ENCODE assay signal across 8 cellular contexts in the genomic region with DNA sequence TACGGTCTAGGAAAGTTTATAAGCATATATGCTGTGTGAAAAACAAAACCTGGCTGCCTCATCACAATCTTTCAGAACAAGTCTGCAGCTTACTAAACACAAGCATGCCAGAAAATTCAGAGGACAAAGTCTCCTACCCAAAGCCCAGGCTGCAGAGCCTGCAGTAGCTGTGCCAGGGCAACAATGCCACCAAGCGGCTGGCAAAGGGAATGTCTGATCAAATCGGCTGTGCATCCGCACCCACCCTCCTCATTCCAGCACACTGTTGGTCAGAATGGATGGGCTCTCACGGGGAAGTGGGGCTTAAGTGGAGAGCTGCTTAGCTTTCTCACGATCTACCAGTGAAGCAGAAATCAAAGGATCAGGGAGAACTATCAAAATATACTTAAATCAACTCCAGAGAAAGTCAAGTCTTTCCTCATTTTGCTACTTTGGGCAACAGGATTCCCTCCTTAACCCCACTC.
DNase-seq lines count a peak whose midpoint lies in the region; ATAC-seq and TF ChIP-seq lines count a peak whose summit lies in the region.

No MANE protein-coding gene starts in this region.

- H3K4me3 ChIP-seq in GM12864 (ENCODE audit: low read depth, low read length) (peak overlapping the region; percentile 10; the same call in 1 of the 2 replicates), PC-3 (ENCODE audit: low read length) (no peak overlapping the region), neural cell (ENCODE audit: low read length) (no peak overlapping the region), suprapubic skin (no peak overlapping the region)

- H3F3A ChIP-seq in PC-3 (ENCODE audit: low read length, unreplicated experiment) (peaks cover 8% of the 10 kb centered on the region), neural cell (ENCODE audit: insufficient read depth, low read length, poor library complexity, severe bottlenecking) (no peaks in the 10 kb centered on the region)

- peaks cover 5% of the 10 kb centered on the region; the same call in 1 of the 2 replicates for H3K36me3 ChIP-seq in PC-3 (ENCODE audit: low read depth, low read length)
- no peaks in the 10 kb centered on the region for H3K36me3 ChIP-seq in neural cell (ENCODE audit: insufficient read depth, low read length)
- H3K36me3 ChIP-seq in suprapubic skin, result peaks cover 22% of the 10 kb centered on the region

- WGBS in suprapubic skin, result 7% methylated on average over 6 of the region's 6 CpGs

- peak; percentile 97 for TF ChIP-seq RAD21 in Ishikawa (IDR thresholded peaks at IDR 0.05; ENCODE audit: low read depth)
- peak; percentile 78 for TF ChIP-seq RAD21 in neural cell (conservative IDR thresholded peaks at IDR 0.05)

- H3K4me2 ChIP-seq in PC-3 (ENCODE audit: low read length) (no peak overlapping the region), neural cell (ENCODE audit: low read length) (no peak overlapping the region)

- no peaks in the 10 kb centered on the region for H3K9me2 ChIP-seq in PC-3 (replicated peaks; ENCODE audit: low read length)
- H3K9me2 ChIP-seq in neural cell (ENCODE audit: insufficient read depth, low read length), result no peaks in the 10 kb centered on the region

- peak; percentile 92 for ATAC-seq in PC-3
- ATAC-seq in HG02884 (IDR thresholded peaks at IDR 0.05; ENCODE audit: unreplicated experiment), result no peak

- POLR2A ChIA-PET in PC-3 (lab: Charles Lee; ENCODE audit: unreplicated experiment), result no interaction called here

- no peaks in the 10 kb centered on the region for H3K27me3 ChIP-seq in PC-3 (ENCODE audit: low read length)
- no peaks in the 10 kb centered on the region for H3K27me3 ChIP-seq in neural cell (ENCODE audit: insufficient read depth, low read depth, low read length)
- no peaks in the 10 kb centered on the region for H3K27me3 ChIP-seq in suprapubic skin

- intact Hi-C loops in PC-3 (cut with micrococcal nuclease), result loop anchor here (1.0 to 5.0 kb wide), 3 partner anchors 116 to 211 kb away; no protein-coding TSS in a partner anchor

- no peak overlapping the region for H2AFZ ChIP-seq in PC-3 (ENCODE audit: low read length)
- no peak overlapping the region for H2AFZ ChIP-seq in neural cell (ENCODE audit: low read depth, low read length)

- peak; percentile 77 for DNase-seq in GM12864 (ENCODE audit: low read depth)
- peak; percentile 90 for DNase-seq in PC-3
- DNase-seq in activated T-helper 1 cell treated with Interleukin-2 at 50 U/mL for 16 hours (ENCODE audit: low read depth), result peak; percentile 32
- DNase-seq in fibroblast of peridontal ligament (ENCODE audit: extremely low read depth), result peak; percentile 85
- peak in 1 of 2 donors; percentile 85 for DNase-seq in suprapubic skin (ENCODE audit: low spot score in 2 of 2)

- peaks cover 32% of the 10 kb centered on the region for H3K4me1 ChIP-seq in PC-3 (ENCODE audit: insufficient read depth, low read length)
- peaks cover 43% of the 10 kb centered on the region for H3K4me1 ChIP-seq in suprapubic skin

- TF ChIP-seq EP300 in Ishikawa (IDR thresholded peaks at IDR 0.05; ENCODE audit: borderline replicate concordance), result no peak
- TF ChIP-seq EP300 in neural cell (conservative IDR thresholded peaks at IDR 0.05; ENCODE audit: poor library complexity, severe bottlenecking), result no peak
- TF ChIP-seq EP300 in suprapubic skin (IDR thresholded peaks at IDR 0.05), result no peak

- BruUV-seq in PC-3 (replicated peaks; lab: Mats Ljungman, UMichigan), result no TSS peak

- TF ChIP-seq CTCF in GM12864 (IDR thresholded peaks at IDR 0.05; ENCODE audit: low read depth, low read length, missing control alignments), result peak; percentile 82
- TF ChIP-seq CTCF in PC-3 (conservative IDR thresholded peaks at IDR 0.05; ENCODE audit: low read depth, low read length), result peak; percentile 99
- peak; percentile 80 for TF ChIP-seq CTCF in neural cell (IDR thresholded peaks at IDR 0.05; ENCODE audit: poor library complexity, severe bottlenecking)
- TF ChIP-seq CTCF in suprapubic skin (IDR thresholded peaks at IDR 0.05), result peak; percentile 68 to 81

- H3K79me2 ChIP-seq in PC-3 (ENCODE audit: low read length) (peaks cover 9% of the 10 kb centered on the region; the same call in 1 of the 2 replicates), neural cell (replicated peaks; ENCODE audit: insufficient read depth, low read length) (peaks cover 6% of the 10 kb centered on the region)

- TF ChIP-seq POLR2A in suprapubic skin (IDR thresholded peaks at IDR 0.05), result no peak

- H3K9me3 ChIP-seq in PC-3 (ENCODE audit: low read length) (no peaks in the 10 kb centered on the region), neural cell (ENCODE audit: low read length) (no peaks in the 10 kb centered on the region), suprapubic skin (no peaks in the 10 kb centered on the region)

- H4K20me1 ChIP-seq in PC-3 (ENCODE audit: low read length) (no peaks in the 10 kb centered on the region), neural cell (ENCODE audit: insufficient read depth) (no peaks in the 10 kb centered on the region)

- no peak overlapping the region for H3K9ac ChIP-seq in PC-3 (ENCODE audit: low read length)
- no peak overlapping the region for H3K9ac ChIP-seq in neural cell (ENCODE audit: low read length)

- CTCF ChIA-PET in PC-3 (lab: Charles Lee), result interaction anchor here (0.5 to 1.2 kb wide), 4 partner anchors 29 to 211 kb away, joined by 3 to 4 read pairs (median 3); no protein-coding TSS in a partner anchor

- H3K27ac ChIP-seq in PC-3 (ENCODE audit: low read length) (0 out of 2 replicates have a peak overlapping the region, but pooled peaks have one; percentile 1), neural cell (ENCODE audit: low read length) (no peak overlapping the region), suprapubic skin (no peak overlapping the region)

TF ChIP-seq in Ishikawa, 13 proteins besides CTCF, POLR2A, EP300 and RAD21:
- TF ChIP-seq TCF12 (IDR thresholded peaks at IDR 0.05; ENCODE audit: low read depth) (no peak), FOXM1 (IDR thresholded peaks at IDR 0.05; ENCODE audit: borderline replicate concordance, low read depth) (no peak), NFIC (IDR thresholded peaks at IDR 0.05) (no peak), MAX (IDR thresholded peaks at IDR 0.05) (no peak), TEAD4 (IDR thresholded peaks at IDR 0.05) (no peak), YY1 (IDR thresholded peaks at IDR 0.05; ENCODE audit: low read depth) (no peak)
TF ChIP-seq in Ishikawa: peak in this region for 0.

TF ChIP-seq in neural cell, 6 proteins besides CTCF, POLR2A, EP300 and RAD21:
- TF ChIP-seq REST (IDR thresholded peaks at IDR 0.05; ENCODE audit: borderline replicate concordance) (no peak), TAF1 (IDR thresholded peaks at IDR 0.05; ENCODE audit: low read depth) (no peak), SMC3 (conservative IDR thresholded peaks at IDR 0.05; ENCODE audit: poor library complexity) (peak; percentile 77), MXI1 (conservative IDR thresholded peaks at IDR 0.05; ENCODE audit: poor library complexity, severe bottlenecking) (no peak), POLR2AphosphoS5 (IDR thresholded peaks at IDR 0.05) (no peak), EZH2 (IDR thresholded peaks at IDR 0.05; ENCODE audit: borderline replicate concordance, insufficient read depth, low read length, poor library complexity, severe bottlenecking) (no peak)
